In genomic region chrX:98962996-98963395, GRCh38 we compare ENCODE assay signal across 31 cellular contexts.
"Had no signal": no experiment of that assay in that cellular context is flagged by ENCODE, and none has a peak within 500 bp of the region (broad histone marks: within the 10 kb centered on the region; RNA-seq: fewer than 3 reads in every experiment).

No MANE protein-coding gene starts in this region.

- H3K27me3 ChIP-seq: Peyer's patch had no signal

- H3K27ac ChIP-seq: Peyer's patch, RWPE1, WERI-Rb-1 had no signal

- H3K4me3 Mint-ChIP-seq: activated CD4-positive, alpha-beta T cell treated with anti-CD3 and anti-CD28 coated beads, Interleukin-2, amount 10 ng/mL, durations not matched to agents 24 days and 14 days; activated CD8-positive, alpha-beta T cell treated with anti-CD3 and anti-CD28 coated beads, Interleukin-2, amount 10 ng/mL, durations not matched to agents 7 days and 5 days; activated naive CD4-positive, alpha-beta T cell treated with anti-CD3 and anti-CD28 coated beads, Interleukin-2, amount 10 ng/mL, durations not matched to agents 7 days and 5 days; activated naive CD8-positive, alpha-beta T cell; activated naive CD8-positive, alpha-beta T cell treated with anti-CD3 and anti-CD28 coated beads, Interleukin-2, amount 50 U/mL, for 24 hours; activated T-cell treated with anti-CD3 and anti-CD28 coated beads, Interleukin-2, amount 50 U/mL, for 4 hours; activated T-helper 1 cell treated with anti-CD3 and anti-CD28 coated beads, Interleukin-12 subunit alpha, Interleukin-12 subunit beta, Interleukin-2, Interleukin-4 antibody, amounts not matched to agents 30 ng/mL and 10 ng/mL and 1 ng/mL, durations not matched to agents 14 hours and 24 hours and 36 hours; brain; T-cell had no signal

- H3K27ac Mint-ChIP-seq: activated CD4-positive, alpha-beta T cell treated with anti-CD3 and anti-CD28 coated beads, Interleukin-2, amount 10 ng/mL, durations not matched to agents 24 days and 14 days; activated CD8-positive, alpha-beta T cell treated with anti-CD3 and anti-CD28 coated beads, Interleukin-2, amount 10 ng/mL, durations not matched to agents 7 days and 5 days; activated naive CD4-positive, alpha-beta T cell treated with anti-CD3 and anti-CD28 coated beads, Interleukin-2, amount 10 ng/mL, durations not matched to agents 7 days and 5 days; activated naive CD8-positive, alpha-beta T cell; activated naive CD8-positive, alpha-beta T cell treated with anti-CD3 and anti-CD28 coated beads, Interleukin-2, amount 50 U/mL, for 24 hours; activated T-helper 1 cell treated with anti-CD3 and anti-CD28 coated beads, Interleukin-12 subunit alpha, Interleukin-12 subunit beta, Interleukin-2, Interleukin-4 antibody, amounts not matched to agents 30 ng/mL and 10 ng/mL and 1 ng/mL, durations not matched to agents 14 hours and 24 hours and 36 hours; brain; T-cell had no signal

- H3K4me3 ChIP-seq: Peyer's patch had no signal

- DNase-seq: activated CD4-positive, alpha-beta T cell treated with anti-CD3 and anti-CD28 coated beads, Interleukin-2, amount 10 ng/mL, durations not matched to agents 24 days and 14 days; activated CD4-positive, alpha-beta T cell treated with anti-CD3 and anti-CD28 coated beads, Interleukin-2, amount 50 U/mL, for 48 hours; activated CD8-positive, alpha-beta T cell treated with anti-CD3 and anti-CD28 coated beads, Interleukin-2, amount 10 ng/mL, durations not matched to agents 7 days and 5 days; activated naive CD4-positive, alpha-beta T cell treated with anti-CD3 and anti-CD28 coated beads, Interleukin-2, amount 10 ng/mL, durations not matched to agents 7 days and 5 days; activated naive CD8-positive, alpha-beta T cell treated with anti-CD3 and anti-CD28 coated beads, Interleukin-2, amount 50 U/mL, for 24 hours; activated T-cell treated with anti-CD3 and anti-CD28 coated beads for 4 hours; activated T-cell treated with anti-CD3 and anti-CD28 coated beads, Interleukin-2, amount 50 U/mL, for 4 hours; anterior cingulate cortex; caudate nucleus; cerebellar nuclear complex; NCI-H1092 treated with DMSO at 0.1 percent for 48 hours; NCI-H1417; NCI-H146; NCI-H187; NCI-H2029 treated with DMSO at 0.1 percent for 48 hours; NCI-H2107; NCI-H345; NCI-H524 treated with DMSO at 0.1 percent for 48 hours; PC-3; Peyer's patch; SIG-M5; T-cell; T-helper 2 cell; T-helper 9 cell; WERI-Rb-1 had no signal

- ATAC-seq: activated CD8-positive, alpha-beta T cell treated with anti-CD3 and anti-CD28 coated beads, Interleukin-2, amount 10 ng/mL, durations not matched to agents 7 days and 5 days; activated naive CD8-positive, alpha-beta T cell treated with anti-CD3 and anti-CD28 coated beads, Interleukin-2, amount 50 U/mL, for 24 hours; activated T-cell treated with anti-CD3 and anti-CD28 coated beads, Interleukin-2, amount 50 U/mL, for 4 hours; PC-3; Right ventricle myocardium inferior; SK-N-SH treated with all-trans-retinoic acid at 6 μM for 48 hours; T-cell had no signal

- H3K4me1 ChIP-seq: Peyer's patch had no signal

- H3K9me3 Mint-ChIP-seq: activated CD4-positive, alpha-beta T cell treated with anti-CD3 and anti-CD28 coated beads, Interleukin-2, amount 10 ng/mL, durations not matched to agents 24 days and 14 days; activated naive CD4-positive, alpha-beta T cell treated with anti-CD3 and anti-CD28 coated beads, Interleukin-2, amount 10 ng/mL, durations not matched to agents 7 days and 5 days; activated T-cell treated with anti-CD3 and anti-CD28 coated beads, Interleukin-2, amount 50 U/mL, for 4 hours; activated T-helper 1 cell treated with anti-CD3 and anti-CD28 coated beads, Interleukin-12 subunit alpha, Interleukin-12 subunit beta, Interleukin-2, Interleukin-4 antibody, amounts not matched to agents 30 ng/mL and 10 ng/mL and 1 ng/mL, durations not matched to agents 14 hours and 24 hours and 36 hours; brain had no signal

- H3K27me3 Mint-ChIP-seq: activated CD4-positive, alpha-beta T cell treated with anti-CD3 and anti-CD28 coated beads, Interleukin-2, amount 10 ng/mL, durations not matched to agents 24 days and 14 days; activated naive CD4-positive, alpha-beta T cell treated with anti-CD3 and anti-CD28 coated beads, Interleukin-2, amount 10 ng/mL, durations not matched to agents 7 days and 5 days; activated naive CD8-positive, alpha-beta T cell; activated naive CD8-positive, alpha-beta T cell treated with anti-CD3 and anti-CD28 coated beads, Interleukin-2, amount 50 U/mL, for 24 hours; brain; T-cell had no signal

- H3K4me1 Mint-ChIP-seq: activated CD4-positive, alpha-beta T cell treated with anti-CD3 and anti-CD28 coated beads, Interleukin-2, amount 10 ng/mL, durations not matched to agents 24 days and 14 days; activated naive CD4-positive, alpha-beta T cell treated with anti-CD3 and anti-CD28 coated beads, Interleukin-2, amount 10 ng/mL, durations not matched to agents 7 days and 5 days; activated naive CD8-positive, alpha-beta T cell treated with anti-CD3 and anti-CD28 coated beads, Interleukin-2, amount 50 U/mL, for 24 hours; T-cell had no signal

- H3K9me3 ChIP-seq: Peyer's patch had no signal

- H3K36me3 ChIP-seq: Peyer's patch, WERI-Rb-1 had no signal

- H3K36me3 Mint-ChIP-seq: activated naive CD4-positive, alpha-beta T cell treated with anti-CD3 and anti-CD28 coated beads, Interleukin-2, amount 10 ng/mL, durations not matched to agents 7 days and 5 days; activated naive CD8-positive, alpha-beta T cell; brain; T-cell had no signal
